ENCODE assay signal across 1 cellular context in genomic region chr4:78779280-78779679, GRCh38.
TF ChIP-seq lines count a peak whose summit lies in the region.

No MANE protein-coding gene starts in this region.

TF ChIP-seq in GM23338, 12 proteins besides CTCF, POLR2A, EP300 and RAD21 (continued from another document):
- TF ChIP-seq ZNF462 (CRISPR knock-in tag; IDR thresholded peaks at IDR 0.05) (no peak), REST (IDR thresholded peaks at IDR 0.05; ENCODE audit: unreplicated experiment) (no peak), EZH2 (IDR thresholded peaks at IDR 0.05; ENCODE audit: low read depth, unreplicated experiment) (no peak), NANOG (IDR thresholded peaks at IDR 0.05; ENCODE audit: borderline replicate concordance) (no peak), POLR2AphosphoS5 (IDR thresholded peaks at IDR 0.05; ENCODE audit: low read depth) (no peak), CREB1 (CRISPR knock-in tag; IDR thresholded peaks at IDR 0.05; ENCODE audit: low read depth) (no peak)
